ENCODE assay signal across 14 cellular contexts in the genomic region with DNA sequence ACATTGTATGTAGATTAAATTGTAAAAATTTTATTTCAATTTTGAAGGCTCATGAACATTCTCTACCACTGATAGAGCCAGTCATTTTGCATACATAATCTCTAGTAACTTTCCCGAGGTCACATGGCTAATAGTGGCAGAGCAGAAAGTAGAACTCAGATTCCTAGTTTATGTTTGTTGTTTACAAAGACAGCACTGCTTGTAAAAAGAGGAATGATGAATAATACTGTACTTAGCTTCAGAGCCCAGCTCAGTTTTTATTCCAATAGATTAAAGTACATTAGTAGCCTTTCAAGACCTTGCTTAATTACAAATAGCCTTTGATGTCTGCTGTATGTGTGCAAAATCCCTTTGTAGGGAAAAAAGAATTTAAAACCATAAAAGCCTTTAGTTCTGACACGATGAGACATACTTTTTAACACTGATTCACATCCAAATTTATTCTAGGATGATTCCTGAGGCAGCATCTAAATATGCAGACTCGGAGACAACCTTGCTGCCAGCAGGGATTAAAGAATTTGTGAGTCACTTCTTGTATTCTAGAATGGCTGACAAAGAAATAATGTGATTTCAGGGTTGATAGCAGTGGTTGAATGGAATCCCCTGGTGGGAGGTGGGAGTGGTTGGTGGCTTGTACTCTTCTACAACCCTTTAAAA.
DNase-seq lines count a peak whose midpoint lies in the region; ATAC-seq and TF ChIP-seq lines count a peak whose summit lies in the region.
"Had no signal": no experiment of that assay in that cellular context is flagged by ENCODE, and none has a peak within 500 bp of the region (broad histone marks: within the 10 kb centered on the region; RNA-seq: fewer than 3 reads in every experiment).

No MANE protein-coding gene starts in this region.

- no peak overlapping the region for H3K4me3 Mint-ChIP-seq in activated naive CD4-positive, alpha-beta T cell treated with anti-CD3 and anti-CD28 coated beads, Interleukin-2, amount 50 U/mL, for 24 hours
- H3K4me3 Mint-ChIP-seq in WTC11: peak overlapping the region; percentile 12; the same call in 1 of the 2 replicates
- H3K4me3 Mint-ChIP-seq: activated T-cell treated with anti-CD3 and anti-CD28 coated beads, Interleukin-2, amount 50 U/mL, for 24 hours; naive B cell had no signal

- CTCF ChIA-PET in WTC11 (lab: Charles Lee): no interaction called here

- no peaks in the 10 kb centered on the region for H3K27me3 Mint-ChIP-seq in activated naive CD4-positive, alpha-beta T cell treated with anti-CD3 and anti-CD28 coated beads, Interleukin-2, amount 50 U/mL, for 24 hours
- no peaks in the 10 kb centered on the region for H3K27me3 Mint-ChIP-seq in WTC11 (ENCODE audit: low read depth)
- H3K27me3 Mint-ChIP-seq: activated T-cell treated with anti-CD3 and anti-CD28 coated beads, Interleukin-2, amount 50 U/mL, for 24 hours; naive B cell had no signal

- ATAC-seq in WTC11: peak; percentile 95

- DNase-seq in activated naive CD4-positive, alpha-beta T cell (lab: John Stamatoyannopoulos, UW): no peak
- DNase-seq in WTC11 (ENCODE audit: low spot score) (no peak), glomerular visceral epithelial cell (ENCODE audit: extremely low spot score) (peak; percentile 61), superior temporal gyrus (ENCODE audit: extremely low spot score) (peak; percentile 50), GM20000 (ENCODE audit: low spot score) (no peak), HPDE6-E6E7 (ENCODE audit: extremely low spot score) (no peak), NCI-H1417 (lab: John Stamatoyannopoulos, UW) (no peak)
- DNase-seq: activated T-cell treated with anti-CD3 and anti-CD28 coated beads, Interleukin-2, amount 50 U/mL, for 24 hours; BE2C; effector memory CD4-positive, alpha-beta T cell; KG1; naive B cell; RPMI8226 had no signal

- peak overlapping the region; percentile 46 for H3K27ac Mint-ChIP-seq in activated naive CD4-positive, alpha-beta T cell treated with anti-CD3 and anti-CD28 coated beads, Interleukin-2, amount 50 U/mL, for 24 hours
- peak overlapping the region; percentile 53; the same call in 1 of the 2 replicates for H3K27ac Mint-ChIP-seq in WTC11
- H3K27ac Mint-ChIP-seq: activated T-cell treated with anti-CD3 and anti-CD28 coated beads, Interleukin-2, amount 50 U/mL, for 24 hours; naive B cell had no signal

- no peaks in the 10 kb centered on the region for H3K4me1 Mint-ChIP-seq in activated naive CD4-positive, alpha-beta T cell treated with anti-CD3 and anti-CD28 coated beads, Interleukin-2, amount 50 U/mL, for 24 hours
- peaks cover 23% of the 10 kb centered on the region for H3K4me1 Mint-ChIP-seq in WTC11
- H3K4me1 Mint-ChIP-seq: naive B cell had no signal

- no peaks in the 10 kb centered on the region for H3K9me3 Mint-ChIP-seq in activated naive CD4-positive, alpha-beta T cell treated with anti-CD3 and anti-CD28 coated beads, Interleukin-2, amount 50 U/mL, for 24 hours
- peaks cover 38% of the 10 kb centered on the region for H3K9me3 Mint-ChIP-seq in WTC11

- TF ChIP-seq CTCF in WTC11 (IDR thresholded peaks at IDR 0.05) (no peak), GM20000 (IDR thresholded peaks at IDR 0.05; ENCODE audit: extremely low read depth, missing control alignments) (no peak)

- POLR2A ChIA-PET in WTC11 (lab: Charles Lee): no interaction called here

- H3K36me3 Mint-ChIP-seq in activated naive CD4-positive, alpha-beta T cell treated with anti-CD3 and anti-CD28 coated beads, Interleukin-2, amount 50 U/mL, for 24 hours: no peaks in the 10 kb centered on the region
- H3K36me3 Mint-ChIP-seq in WTC11: peaks cover 41% of the 10 kb centered on the region
- H3K36me3 Mint-ChIP-seq: naive B cell had no signal

TF ChIP-seq in WTC11, 78 proteins besides CTCF, POLR2A, EP300 and RAD21:
- TF ChIP-seq NFYB (CRISPR knock-in tag; conservative IDR thresholded peaks at IDR 0.05; ENCODE audit: low read depth) (no peak), NFE2L1 (CRISPR knock-in tag; IDR thresholded peaks at IDR 0.05) (0 out of 2 replicates have a peak, but pooled peaks have one; percentile 17)

Comparison
In these comparisons a context has a peak if more than half of its experiments do, and no peak if none do; other contexts are left out.
1. DNase-seq: peak in glomerular visceral epithelial cell (single experiment) and superior temporal gyrus (single experiment); none in activated naive CD4-positive, alpha-beta T cell (0 of 4), WTC11 (single experiment), GM20000 (single experiment), HPDE6-E6E7 (single experiment) and NCI-H1417 (0 of 3).